19 cellular contexts compared by ENCODE assay signal in the genomic region with DNA sequence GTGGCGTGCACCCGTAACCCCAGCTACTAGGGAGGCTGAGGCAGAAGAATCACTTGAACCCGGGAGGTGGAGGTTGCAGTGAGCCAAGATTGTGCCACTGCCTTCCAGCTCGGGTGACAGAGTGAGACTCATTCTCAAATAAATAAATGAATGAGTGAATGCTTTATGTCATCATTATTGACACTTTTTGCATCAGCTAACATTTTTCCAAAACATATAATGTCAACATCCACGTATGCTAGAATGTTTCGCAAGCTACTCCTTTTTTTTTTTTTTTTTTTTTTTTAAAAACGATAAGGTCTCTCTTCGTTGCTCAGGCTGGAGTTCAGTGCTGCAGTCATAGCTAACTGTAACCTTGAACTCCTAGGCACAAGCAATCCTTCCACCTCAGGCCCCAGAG.
"Had no signal": no experiment of that assay in that cellular context is flagged by ENCODE, and none has a peak within 500 bp of the region (broad histone marks: within the 10 kb centered on the region; RNA-seq: fewer than 3 reads in every experiment).

No MANE protein-coding gene starts in this region.

- DNase-seq: activated CD4-positive, alpha-beta T cell treated with anti-CD3 and anti-CD28 coated beads for 4 hours; activated CD4-positive, alpha-beta T cell treated with anti-CD3 and anti-CD28 coated beads, Interleukin-2, amount 50 U/mL, for 48 hours; activated CD4-positive, CD25-positive, alpha-beta regulatory T cell; activated effector memory CD4-positive, alpha-beta T cell treated with Interleukin-2 at 50 U/mL for 16 hours; activated naive CD4-positive, alpha-beta T cell treated with anti-CD3 and anti-CD28 coated beads, Interleukin-2, amount 10 ng/mL, durations not matched to agents 7 days and 5 days; activated T-cell treated with anti-CD3 and anti-CD28 coated beads, Interleukin-2, amount 50 U/mL, for 72 hours; dermis blood vessel endothelial cell; effector CD8-positive, alpha-beta T cell; foreskin fibroblast; heart right ventricle; left colon; ovary; psoas muscle; spleen; stimulated activated CD4-positive, alpha-beta T cell treated with anti-CD3 and anti-CD28 coated beads, Interleukin-4, amount 100 ng/mL, for 24 hours; stimulated activated naive CD8-positive, alpha-beta T cell treated with anti-CD3 and anti-CD28 coated beads, Interleukin-15, Interleukin-2, amounts not matched to agents 100 U/mL and 50 U/mL, for 24 hours; T1000 had no signal

- H3K27ac ChIP-seq: heart right ventricle, neutrophil, ovary, psoas muscle, right atrium auricular region, spleen had no signal

- H3K9me3 ChIP-seq: heart right ventricle, neutrophil, ovary, psoas muscle, right atrium auricular region, spleen had no signal

- H3K36me3 ChIP-seq: ovary had no signal

- H3K27me3 ChIP-seq: heart right ventricle, neutrophil, ovary, right atrium auricular region, spleen had no signal

- H3K4me3 ChIP-seq: heart right ventricle, ovary, psoas muscle, right atrium auricular region, spleen had no signal

- ATAC-seq: activated T-cell treated with anti-CD3 and anti-CD28 coated beads, Interleukin-2, amount 50 U/mL, for 72 hours; heart right ventricle; left colon; psoas muscle; stimulated activated naive CD8-positive, alpha-beta T cell treated with anti-CD3 and anti-CD28 coated beads, Interleukin-15, Interleukin-2, amounts not matched to agents 100 U/mL and 50 U/mL, for 24 hours had no signal

- H3K4me1 ChIP-seq: heart right ventricle, psoas muscle, right atrium auricular region, spleen had no signal
